ENCODE assay signal across 8 cellular contexts in genomic region chr3:39809181-39809994, GRCh38. TPM values are rescaled to one million over a fixed set of nuclear protein-coding genes. Genes with fewer than 3 reads are reported as not detected.
DNase-seq lines count a peak whose midpoint lies in the region; ATAC-seq and TF ChIP-seq lines count a peak whose summit lies in the region.

Gene MYRIP (plus strand): TSS chr3:39809609. CDS start chr3:39900817, 91,208 bp downstream.

- no peaks in the 10 kb centered on the region for H3K9me3 ChIP-seq in liver (ENCODE audit: control insufficient read depth in 4 of 4, low read length in 3 of 4)

- peak within 1 kb of the TSS; percentile 79 to 82 for H3K27ac ChIP-seq in liver (ENCODE audit: low read depth in 1 of 2, low read length in 2 of 2)

- H3K4me1 Mint-ChIP-seq in stimulated activated naive CD8-positive, alpha-beta T cell treated with anti-CD3 and anti-CD28 coated beads, Interleukin-15, amount 100 ng/mL, for 72 hours: peaks cover 19% of the 10 kb centered on the region

- no peaks in the 10 kb centered on the region for H3K36me3 ChIP-seq in liver (ENCODE audit: control insufficient read depth in 4 of 4, insufficient read depth in 3 of 4, low read depth in 1 of 4, low read length in 3 of 4)

- peak within 1 kb of the TSS in 1 of 2 donors; percentile 78 for H3K27ac Mint-ChIP-seq in stimulated activated naive CD8-positive, alpha-beta T cell treated with anti-CD3 and anti-CD28 coated beads, Interleukin-15, amount 100 ng/mL, for 72 hours

- no peak for TF ChIP-seq CTCF in liver (IDR thresholded peaks at IDR 0.05; ENCODE audit: low read depth, low read length, missing input control)

- H3K4me3 Mint-ChIP-seq in stimulated activated naive CD8-positive, alpha-beta T cell treated with anti-CD3 and anti-CD28 coated beads, Interleukin-15, amount 100 ng/mL, for 72 hours: peak within 1 kb of the TSS; percentile 74 to 83

- DNase-seq in D341Med (ENCODE audit: low spot score): peak; percentile 99
- DNase-seq in NOMO-1 treated with dmso at 0.1 percent for 144 hours (lab: John Stamatoyannopoulos, UW; ENCODE audit: unreplicated experiment): peak; percentile 5
- peak; percentile 87 for DNase-seq in cerebellum (ENCODE audit: low spot score)
- DNase-seq in stimulated activated naive CD8-positive, alpha-beta T cell treated with anti-CD3 and anti-CD28 coated beads, Interleukin-15, amount 100 ng/mL, for 72 hours: peak; percentile 10

- no peaks in the 10 kb centered on the region for H3K27me3 ChIP-seq in liver (ENCODE audit: control insufficient read depth in 4 of 4, insufficient read depth in 4 of 4, low read length in 3 of 4)

- peak within 1 kb of the TSS; percentile 72 to 76 for H3K9ac ChIP-seq in liver (ENCODE audit: low read depth in 1 of 2, low read length in 2 of 2)

- TF ChIP-seq RAD21 in liver (IDR thresholded peaks at IDR 0.05): no peak

- H3K4me3 ChIP-seq in liver (ENCODE audit: low read depth in 1 of 3, low read length in 3 of 3): peak within 1 kb of the TSS; percentile 82 to 87 (median 86)

- no peaks in the 10 kb centered on the region for H3K9me3 Mint-ChIP-seq in stimulated activated naive CD8-positive, alpha-beta T cell treated with anti-CD3 and anti-CD28 coated beads, Interleukin-15, amount 100 ng/mL, for 72 hours

- H3K27me3 Mint-ChIP-seq in stimulated activated naive CD8-positive, alpha-beta T cell treated with anti-CD3 and anti-CD28 coated beads, Interleukin-15, amount 100 ng/mL, for 72 hours: peaks cover 76% of the 10 kb centered on the region

- WGBS in liver: under 1% methylated on average over 103 of the region's 103 CpGs

- ATAC-seq in GM19395 (IDR thresholded peaks at IDR 0.05; ENCODE audit: unreplicated experiment): peak; percentile 72
- ATAC-seq in HG03520 (IDR thresholded peaks at IDR 0.05; ENCODE audit: unreplicated experiment): peak; percentile 69
- peak; percentile 62 for ATAC-seq in stimulated activated naive CD8-positive, alpha-beta T cell treated with anti-CD3 and anti-CD28 coated beads, Interleukin-15, amount 100 ng/mL, for 72 hours
- no peak for ATAC-seq in GM21717 (IDR thresholded peaks at IDR 0.05; ENCODE audit: unreplicated experiment)

- H3K4me1 ChIP-seq in liver (ENCODE audit: control insufficient read depth in 4 of 4, insufficient read depth in 4 of 4, low read length in 3 of 4): peaks cover 3 to 55% (median 38%) of the 10 kb centered on the region in 4 donors

TF ChIP-seq in liver, 16 proteins besides CTCF, POLR2A, EP300 and RAD21:
- TF ChIP-seq FOXA2 (IDR thresholded peaks at IDR 0.05) (no peak), HNF4A (conservative IDR thresholded peaks at IDR 0.05) (no peak), YY1 (IDR thresholded peaks at IDR 0.05) (peak; percentile 9), SP1 (IDR thresholded peaks at IDR 0.05) (no peak), REST (IDR thresholded peaks at IDR 0.05) (no peak), EGR1 (IDR thresholded peaks at IDR 0.05; ENCODE audit: low read depth in 2 of 2) (no peak), GABPA (IDR thresholded peaks at IDR 0.05 in 1 of 2, conservative IDR thresholded peaks at IDR 0.05 in 1 of 2) (no peak)

RNA-seq across cellular contexts. Expression of gene MYRIP, which starts in this region (rescaled TPM):
- total RNA-seq in cerebellum (13.5 TPM), liver (10 to 100 TPM in 1 of 2 donors, under 1 TPM in 1; 0.98 to 11.7 TPM)
- polyA plus RNA-seq in liver: 1 to 10 TPM; 6.2 to 7.4 TPM

Comparison
In these comparisons a context has a peak if more than half of its experiments do, and no peak if none do; other contexts are left out.
1. DNase-seq: peak in every context shown above with its lines; median percentile 99 in D341Med; 87 in cerebellum; 10 in stimulated activated naive CD8-positive, alpha-beta T cell treated with anti-CD3 and anti-CD28 coated beads, Interleukin-15, amount 100 ng/mL, for 72 hours; 5 in NOMO-1 treated with dmso at 0.1 percent for 144 hours.